Comparison of ENCODE assay signal across 4 cellular contexts in the genomic region with DNA sequence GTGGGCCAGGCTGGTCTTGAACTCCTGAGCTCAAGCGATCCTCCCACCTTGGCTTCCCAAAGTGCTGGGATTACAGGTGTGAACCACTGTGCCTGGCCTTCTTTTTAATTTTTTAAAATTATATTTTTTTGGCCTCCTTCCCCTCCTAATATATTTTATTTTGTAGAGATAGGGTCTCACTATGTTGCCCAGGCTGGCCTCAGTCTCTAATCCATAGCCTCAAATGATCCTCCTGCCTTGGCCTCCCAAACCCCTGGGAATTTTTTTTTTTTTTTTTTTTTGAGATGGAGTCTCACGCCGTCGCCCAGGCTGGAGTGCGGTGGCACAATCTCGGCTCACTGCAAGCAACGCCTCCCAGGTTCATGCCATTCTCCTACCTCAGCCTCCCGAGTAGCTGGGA. TPM values are rescaled to one million over a fixed set of nuclear protein-coding genes. Genes with fewer than 3 reads are reported as not detected.
"Had no signal": no experiment of that assay in that cellular context is flagged by ENCODE, and none has a peak within 500 bp of the region (broad histone marks: within the 10 kb centered on the region; RNA-seq: fewer than 3 reads in every experiment).

No MANE protein-coding gene starts in this region.

RNA-seq across cellular contexts. Expression of a gene that starts 5.5 kb away (rescaled TPM):
- total RNA-seq: LHCN-M2, M059J, MCF 10A, NCI-H460 had no signal

RNA-seq across cellular contexts. Expression of a gene that starts 11.9 kb away (rescaled TPM):
- total RNA-seq: LHCN-M2, M059J, MCF 10A, NCI-H460 had no signal

RNA-seq across cellular contexts. Expression of a gene that starts 42.8 kb away (rescaled TPM):
- total RNA-seq: LHCN-M2, M059J, MCF 10A, NCI-H460 had no signal
